12 cellular contexts compared by ENCODE assay signal in the genomic region with DNA sequence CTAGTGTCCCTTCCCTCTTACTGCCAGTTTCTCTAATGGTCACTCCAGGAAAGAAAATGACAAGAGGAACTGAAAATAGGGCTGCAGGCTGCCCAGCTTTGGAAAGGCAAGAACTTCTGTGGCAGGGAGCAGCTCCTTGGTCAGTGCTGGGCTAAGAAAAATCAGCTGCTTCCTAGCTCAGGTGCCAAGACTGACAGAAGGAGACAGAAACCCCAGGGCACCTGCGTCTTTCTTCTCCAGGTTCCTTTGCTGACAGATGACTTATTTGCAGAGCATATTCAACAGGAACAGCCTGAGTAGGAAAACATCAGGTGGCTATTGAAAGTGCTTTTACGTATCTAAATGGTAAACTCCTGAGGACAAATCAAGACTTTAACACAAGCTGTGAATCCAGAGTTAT. TPM values are rescaled to one million over a fixed set of nuclear protein-coding genes. Genes with fewer than 3 reads are reported as not detected.
DNase-seq lines count a peak whose midpoint lies in the region; ATAC-seq, FAIRE-seq and TF ChIP-seq lines count a peak whose summit lies in the region.
"Had no signal": no experiment of that assay in that cellular context is flagged by ENCODE, and none has a peak within 500 bp of the region (broad histone marks: within the 10 kb centered on the region; RNA-seq: fewer than 3 reads in every experiment).

No MANE protein-coding gene starts in this region.

- peaks cover 79% of the 10 kb centered on the region for H3K4me1 Mint-ChIP-seq in Calu3 (ENCODE audit: low read depth, unreplicated experiment)

- peak overlapping the region; percentile 71 for H3K14ac ChIP-seq in trophoblast cell (ENCODE audit: low read length)

- H3K36me3 ChIP-seq in endocrine pancreas (ENCODE audit: control insufficient read depth, insufficient read depth, low read length): no peaks in the 10 kb centered on the region
- peaks cover 0 to 4% of the 10 kb centered on the region in 2 experiments for H3K36me3 ChIP-seq in trophoblast cell (ENCODE audit: control insufficient read depth in 1 of 2, insufficient read depth in 2 of 2, low read length in 2 of 2)
- H3K36me3 ChIP-seq: MG63 had no signal

- no peak for FAIRE-seq in RCC 7860 (lab: Jason Lieb, UNC)
- FAIRE-seq: endothelial cell of umbilical vein had no signal

- H3K79me2 ChIP-seq in trophoblast cell (ENCODE audit: control insufficient read depth, insufficient read depth, low read length, poor library complexity): peaks cover 10% of the 10 kb centered on the region

- no peaks in the 10 kb centered on the region for H3K27me3 ChIP-seq in endocrine pancreas (ENCODE audit: control insufficient read depth, insufficient read depth, low read length)
- no peaks in the 10 kb centered on the region for H3K27me3 ChIP-seq in trophoblast cell (ENCODE audit: insufficient read depth, low read length)
- H3K27me3 ChIP-seq in dorsolateral prefrontal cortex: no peaks in the 10 kb centered on the region
- H3K27me3 ChIP-seq: MG63 had no signal

- intact Hi-C loops in Calu3 (cut with micrococcal nuclease; ENCODE audit: unreplicated experiment): no loop called here
- intact Hi-C loops in dorsolateral prefrontal cortex (cut with DNase I): no loop called here

- H3K27ac Mint-ChIP-seq in Calu3 (ENCODE audit: unreplicated experiment): peak overlapping the region; percentile 27

- H3K9me3 Mint-ChIP-seq in Calu3 (ENCODE audit: low read depth, unreplicated experiment): no peaks in the 10 kb centered on the region

- peak overlapping the region; percentile 48 for H3K18ac ChIP-seq in trophoblast cell (ENCODE audit: low read length)

- H3K9ac ChIP-seq in endocrine pancreas (ENCODE audit: control insufficient read depth, insufficient read depth, low read length) (no peak overlapping the region), trophoblast cell (ENCODE audit: low read length) (no peak overlapping the region)

- peaks cover 24% of the 10 kb centered on the region for H3K36me3 Mint-ChIP-seq in Calu3 (ENCODE audit: insufficient read depth, unreplicated experiment)

- peak overlapping the region; percentile 50 for H3K4ac ChIP-seq in trophoblast cell (ENCODE audit: low read depth, low read length)

- no peak overlapping the region for H3K4me3 Mint-ChIP-seq in Calu3 (ENCODE audit: low read depth, unreplicated experiment)

- H4K8ac ChIP-seq in trophoblast cell (ENCODE audit: low read depth, low read length): peak overlapping the region; percentile 40

- no peaks in the 10 kb centered on the region for H3K27me3 Mint-ChIP-seq in Calu3 (ENCODE audit: unreplicated experiment)

- no peak for DNase-seq in Calu3
- peak; percentile 55 for DNase-seq in NCI-H69 (lab: John Stamatoyannopoulos, UW)
- DNase-seq in trophoblast cell: no peak
- no peak for DNase-seq in cerebellar nuclear complex (lab: John Stamatoyannopoulos, UW)
- DNase-seq in RCC 7860 (ENCODE audit: low spot score): no peak
- no peak for DNase-seq in dorsolateral prefrontal cortex
- DNase-seq: MG63; NCI-H345; stimulated activated CD4-positive, alpha-beta T cell treated with anti-CD3 and anti-CD28 coated beads, Interleukin-4, amount 100 ng/mL, for 24 hours had no signal

- no peaks in the 10 kb centered on the region for H3K9me3 ChIP-seq in endocrine pancreas (ENCODE audit: control insufficient read depth, low read length)
- H3K9me3 ChIP-seq in trophoblast cell (ENCODE audit: insufficient read depth, low read depth, low read length): no peaks in the 10 kb centered on the region
- H3K9me3 ChIP-seq: MG63 had no signal

- H2AFZ ChIP-seq in trophoblast cell (ENCODE audit: insufficient read depth, low read length, poor library complexity): no peak overlapping the region

- H3K4me2 ChIP-seq in trophoblast cell (ENCODE audit: low read length): no peak overlapping the region

- H4K12ac ChIP-seq in trophoblast cell (ENCODE audit: low read depth, low read length): no peak overlapping the region

- peak overlapping the region; percentile 73 for H2BK5ac ChIP-seq in trophoblast cell (ENCODE audit: low read depth, low read length, poor library complexity)

- CTCF ChIA-PET in Calu3 (lab: Charles Lee): no interaction called here

- peak overlapping the region; percentile 11 for H3K4me3 ChIP-seq in endocrine pancreas (ENCODE audit: control insufficient read depth, insufficient read depth, low read length)
- H3K4me3 ChIP-seq in trophoblast cell (ENCODE audit: low read depth, low read length): no peak overlapping the region
- H3K4me3 ChIP-seq in dorsolateral prefrontal cortex: no peak overlapping the region
- H3K4me3 ChIP-seq: MG63 had no signal

- no TSS peak for BruUV-seq in Calu3 (replicated peaks; lab: Mats Ljungman, UMichigan)

- no CpG with 5 or more reads among the region's 2 CpGs for WGBS in trophoblast cell (ENCODE audit: extremely low coverage, insufficient coverage, insufficient read length)

- peak overlapping the region; percentile 40 for H2AK5ac ChIP-seq in trophoblast cell (ENCODE audit: low read length)

- no peak for TF ChIP-seq CTCF in Calu3 (IDR thresholded peaks at IDR 0.05; ENCODE audit: unreplicated experiment)
- no peak for TF ChIP-seq CTCF in dorsolateral prefrontal cortex (IDR thresholded peaks at IDR 0.05 in 54 of 56, conservative IDR thresholded peaks at IDR 0.05 in 2 of 56; ENCODE audit: low read depth in 1 of 56, partially characterized antibody in 56 of 56)

- no peak overlapping the region for H2BK120ac ChIP-seq in trophoblast cell (ENCODE audit: insufficient read depth, low read length, poor library complexity)

- peak overlapping the region; percentile 46 for H4K91ac ChIP-seq in trophoblast cell (ENCODE audit: low read depth, low read length)

- H3K4me1 ChIP-seq in endocrine pancreas (ENCODE audit: control insufficient read depth, insufficient read depth, low read length) (peaks cover 15% of the 10 kb centered on the region), trophoblast cell (ENCODE audit: control insufficient read depth in 1 of 2, insufficient read depth in 2 of 2, low read length in 2 of 2) (peaks cover 27 to 45% of the 10 kb centered on the region in 2 experiments)

- peak overlapping the region; percentile 77 for H3K27ac ChIP-seq in trophoblast cell (ENCODE audit: low read depth, low read length)
- H3K27ac ChIP-seq in dorsolateral prefrontal cortex: peak overlapping the region in 2 of 59 donors; percentile 49 to 53

- no peak overlapping the region for H3K23ac ChIP-seq in trophoblast cell (ENCODE audit: low read length)

- peaks cover 30% of the 10 kb centered on the region for H3K79me1 ChIP-seq in trophoblast cell (ENCODE audit: low read length)

- no peak overlapping the region for H2BK12ac ChIP-seq in trophoblast cell (ENCODE audit: low read length)

- ATAC-seq in GM19452 (IDR thresholded peaks at IDR 0.05; ENCODE audit: unreplicated experiment): no peak

RNA-seq across cellular contexts. Expression of gene MAML2, which starts 25.4 kb away (rescaled TPM):
- 16.7 and 22.7 TPM in 2 replicates for total RNA-seq in Calu3 (2022)
- 35.1 and 38.4 TPM in 2 replicates for polyA plus RNA-seq in trophoblast cell (2013)
- 10 to 100 TPM in 64 of 120 experiments, 1 to 10 TPM in 56; 4.9 to 21.8 (median 10.2) TPM for total RNA-seq in dorsolateral prefrontal cortex
